ENCODE assay signal across 28 cellular contexts in the genomic region with DNA sequence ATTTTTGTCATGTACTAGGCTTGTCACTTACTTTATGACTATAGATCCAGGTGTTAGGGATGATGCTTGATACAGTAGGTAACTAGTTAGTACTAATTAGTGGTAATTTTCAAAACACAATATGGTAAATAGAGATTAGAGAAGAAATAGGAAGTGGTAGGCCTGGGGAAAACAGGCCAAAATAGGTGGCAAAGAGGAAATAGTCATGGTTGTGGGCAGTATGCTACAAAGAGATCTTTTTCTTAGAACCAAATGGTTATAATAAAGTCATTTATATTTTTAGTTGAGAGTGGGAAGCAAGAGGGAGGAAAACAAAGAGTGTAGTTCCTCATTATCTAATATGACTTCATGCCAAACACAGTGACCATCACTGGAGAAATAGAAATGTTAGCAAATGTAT.
"Had no signal": no experiment of that assay in that cellular context is flagged by ENCODE, and none has a peak within 500 bp of the region (broad histone marks: within the 10 kb centered on the region; RNA-seq: fewer than 3 reads in every experiment).

No MANE protein-coding gene starts in this region.

- H3K9me3 Mint-ChIP-seq: activated naive CD4-positive, alpha-beta T cell treated with anti-CD3 and anti-CD28 coated beads, Interleukin-2, amount 50 U/mL, for 72 hours; activated T-cell treated with anti-CD3 and anti-CD28 coated beads, Interleukin-2, amount 50 U/mL, for 72 hours; central memory CD8-positive, alpha-beta T cell; dendritic cell treated with granulocyte-macrophage colony-stimulating factor and Interleukin-4, amounts not matched to agents 40 ng/mL and 50 ng/mL, for 4 days; endodermal cell; immature natural killer cell; stimulated activated effector memory CD8-positive, alpha-beta T cell treated with anti-CD3 and anti-CD28 coated beads, Interleukin-12 subunit alpha, Interleukin-12 subunit beta, amount 100 ng/mL, for 72 hours; stimulated activated naive CD8-positive, alpha-beta T cell treated with anti-CD3 and anti-CD28 coated beads, Interleukin-15, amount 100 ng/mL, for 72 hours had no signal

- H3K4me1 ChIP-seq: upper lobe of left lung had no signal

- H3K36me3 ChIP-seq: heart left ventricle, ovary, right lobe of liver, upper lobe of left lung had no signal

- H3K4me3 Mint-ChIP-seq: activated CD4-positive, alpha-beta T cell treated with anti-CD3 and anti-CD28 coated beads for 36 hours; activated CD8-positive, alpha-beta memory T cell treated with anti-CD3 and anti-CD28 coated beads, Interleukin-2, amount 10 ng/mL, durations not matched to agents 7 days and 5 days; activated CD8-positive, alpha-beta T cell treated with anti-CD3 and anti-CD28 coated beads, Interleukin-2, amount 10 ng/mL, durations not matched to agents 7 days and 5 days; activated T-cell treated with anti-CD3 and anti-CD28 coated beads, Interleukin-2, amount 50 U/mL, for 72 hours; central memory CD8-positive, alpha-beta T cell; dendritic cell treated with granulocyte-macrophage colony-stimulating factor and Interleukin-4, amounts not matched to agents 40 ng/mL and 50 ng/mL, for 4 days; endodermal cell; immature natural killer cell; naive thymus-derived CD4-positive, alpha-beta T cell; stimulated activated effector memory CD8-positive, alpha-beta T cell treated with anti-CD3 and anti-CD28 coated beads, Interleukin-12 subunit alpha, Interleukin-12 subunit beta, amount 100 ng/mL, for 72 hours; stimulated activated naive CD8-positive, alpha-beta T cell treated with anti-CD3 and anti-CD28 coated beads, Interleukin-15, amount 100 ng/mL, for 72 hours had no signal

- H3K9me3 ChIP-seq: heart left ventricle, ovary, right lobe of liver, upper lobe of left lung had no signal

- H3K27me3 Mint-ChIP-seq: activated CD8-positive, alpha-beta memory T cell treated with anti-CD3 and anti-CD28 coated beads, Interleukin-2, amount 10 ng/mL, durations not matched to agents 7 days and 5 days; central memory CD8-positive, alpha-beta T cell; progenitor cell of endocrine pancreas had no signal

- H3K27me3 ChIP-seq: heart left ventricle, ovary, right lobe of liver, upper lobe of left lung had no signal

- H3K4me3 ChIP-seq: heart left ventricle, ovary, right lobe of liver, upper lobe of left lung had no signal

- H3K27ac Mint-ChIP-seq: activated CD4-positive, alpha-beta T cell treated with anti-CD3 and anti-CD28 coated beads for 36 hours; activated CD8-positive, alpha-beta memory T cell treated with anti-CD3 and anti-CD28 coated beads, Interleukin-2, amount 10 ng/mL, durations not matched to agents 7 days and 5 days; activated CD8-positive, alpha-beta T cell treated with anti-CD3 and anti-CD28 coated beads, Interleukin-2, amount 10 ng/mL, durations not matched to agents 7 days and 5 days; activated naive CD4-positive, alpha-beta T cell treated with anti-CD3 and anti-CD28 coated beads, Interleukin-2, amount 50 U/mL, for 72 hours; activated T-cell treated with anti-CD3 and anti-CD28 coated beads, Interleukin-2, amount 50 U/mL, for 72 hours; dendritic cell treated with granulocyte-macrophage colony-stimulating factor and Interleukin-4, amounts not matched to agents 40 ng/mL and 50 ng/mL, for 4 days; endodermal cell; naive thymus-derived CD4-positive, alpha-beta T cell; progenitor cell of endocrine pancreas; stimulated activated effector memory CD8-positive, alpha-beta T cell treated with anti-CD3 and anti-CD28 coated beads, Interleukin-12 subunit alpha, Interleukin-12 subunit beta, amount 100 ng/mL, for 72 hours had no signal

- H3K36me3 Mint-ChIP-seq: activated CD8-positive, alpha-beta memory T cell treated with anti-CD3 and anti-CD28 coated beads, Interleukin-2, amount 10 ng/mL, durations not matched to agents 7 days and 5 days; activated naive CD4-positive, alpha-beta T cell treated with anti-CD3 and anti-CD28 coated beads, Interleukin-2, amount 50 U/mL, for 72 hours; immature natural killer cell; naive thymus-derived CD4-positive, alpha-beta T cell; stimulated activated effector memory CD8-positive, alpha-beta T cell treated with anti-CD3 and anti-CD28 coated beads, Interleukin-12 subunit alpha, Interleukin-12 subunit beta, amount 100 ng/mL, for 72 hours had no signal

- ATAC-seq: activated CD4-positive, alpha-beta T cell treated with anti-CD3 and anti-CD28 coated beads for 36 hours; activated CD8-positive, alpha-beta memory T cell treated with anti-CD3 and anti-CD28 coated beads, Interleukin-2, amount 10 ng/mL, durations not matched to agents 7 days and 5 days; activated CD8-positive, alpha-beta T cell treated with anti-CD3 and anti-CD28 coated beads, Interleukin-2, amount 10 ng/mL, durations not matched to agents 7 days and 5 days; activated naive CD4-positive, alpha-beta T cell treated with anti-CD3 and anti-CD28 coated beads, Interleukin-2, amount 50 U/mL, for 72 hours; activated T-cell treated with anti-CD3 and anti-CD28 coated beads, Interleukin-2, amount 50 U/mL, for 72 hours; esophagus mucosa; heart left ventricle; naive thymus-derived CD4-positive, alpha-beta T cell; stimulated activated effector memory CD8-positive, alpha-beta T cell treated with anti-CD3 and anti-CD28 coated beads, Interleukin-12 subunit alpha, Interleukin-12 subunit beta, amount 100 ng/mL, for 72 hours; stimulated activated naive CD8-positive, alpha-beta T cell treated with anti-CD3 and anti-CD28 coated beads, Interleukin-15, amount 100 ng/mL, for 72 hours had no signal

- DNase-seq: activated CD4-positive, alpha-beta T cell treated with anti-CD3 and anti-CD28 coated beads for 36 hours; activated CD4-positive, CD25-positive, alpha-beta regulatory T cell; activated CD8-positive, alpha-beta memory T cell treated with anti-CD3 and anti-CD28 coated beads, Interleukin-2, amount 10 ng/mL, durations not matched to agents 7 days and 5 days; activated CD8-positive, alpha-beta T cell treated with anti-CD3 and anti-CD28 coated beads, Interleukin-2, amount 10 ng/mL, durations not matched to agents 7 days and 5 days; activated naive CD4-positive, alpha-beta T cell; activated T-cell treated with anti-CD3 and anti-CD28 coated beads, Interleukin-2, amount 50 U/mL, for 72 hours; anterior cingulate cortex; endodermal cell; foreskin fibroblast; heart left ventricle; hypothalamus; immature natural killer cell; kidney; midbrain; naive thymus-derived CD4-positive, alpha-beta T cell; ovary; right lobe of liver; stimulated activated CD4-positive, alpha-beta T cell treated with anti-CD3 and anti-CD28 coated beads, Interleukin-4, amount 100 ng/mL, for 24 hours; stimulated activated naive CD8-positive, alpha-beta T cell treated with anti-CD3 and anti-CD28 coated beads, Interleukin-15, amount 100 ng/mL, for 72 hours; substantia nigra; T-helper 9 cell; upper lobe of left lung had no signal

- H3K27ac ChIP-seq: heart left ventricle, ovary, upper lobe of left lung had no signal
